ENCODE assay signal across 1 cellular context in the genomic region with DNA sequence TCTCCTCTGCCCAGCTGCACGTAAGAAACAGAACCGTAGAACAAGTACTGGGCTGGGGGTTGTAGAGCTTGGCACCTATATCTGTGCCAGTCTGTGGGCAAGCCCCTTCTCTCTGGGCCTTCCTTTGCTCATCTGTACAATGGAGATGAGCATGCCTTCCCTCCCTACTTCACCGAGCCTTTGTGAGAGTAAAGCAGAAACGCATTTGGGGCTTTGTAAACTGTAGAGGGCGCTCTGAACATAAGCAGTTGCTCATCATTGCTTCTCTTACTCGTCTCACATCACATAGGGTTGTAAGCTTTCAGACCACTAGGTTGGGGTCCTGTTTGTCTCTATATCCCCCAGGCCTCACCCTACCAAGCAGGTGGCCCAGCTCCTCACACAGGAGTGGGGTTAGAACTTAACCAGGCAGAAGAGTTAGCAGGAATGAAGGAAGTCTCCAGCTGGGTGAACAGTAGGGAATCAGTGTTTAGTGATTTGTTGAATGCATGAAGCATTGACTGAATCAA.
TF ChIP-seq lines count a peak whose summit lies in the region.

No MANE protein-coding gene starts in this region.

TF ChIP-seq in HepG2, 621 proteins besides CTCF, POLR2A, EP300 and RAD21 (continues in another document):
- TF ChIP-seq XRCC5 (optimal IDR thresholded peaks at IDR 0.05; ENCODE audit: low read length) = peak; percentile 80
- no peak for TF ChIP-seq AHR (CRISPR knock-in tag; IDR thresholded peaks at IDR 0.05)
- TF ChIP-seq, protein P1, sequence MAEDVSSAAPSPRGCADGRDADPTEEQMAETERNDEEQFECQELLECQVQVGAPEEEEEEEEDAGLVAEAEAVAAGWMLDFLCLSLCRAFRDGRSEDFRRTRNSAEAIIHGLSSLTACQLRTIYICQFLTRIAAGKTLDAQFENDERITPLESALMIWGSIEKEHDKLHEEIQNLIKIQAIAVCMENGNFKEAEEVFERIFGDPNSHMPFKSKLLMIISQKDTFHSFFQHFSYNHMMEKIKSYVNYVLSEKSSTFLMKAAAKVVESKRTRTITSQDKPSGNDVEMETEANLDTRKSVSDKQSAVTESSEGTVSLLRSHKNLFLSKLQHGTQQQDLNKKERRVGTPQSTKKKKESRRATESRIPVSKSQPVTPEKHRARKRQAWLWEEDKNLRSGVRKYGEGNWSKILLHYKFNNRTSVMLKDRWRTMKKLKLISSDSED (CRISPR knock-in tag; IDR thresholded peaks at IDR 0.05) = no peak
- no peak for TF ChIP-seq TCF12 (IDR thresholded peaks at IDR 0.05)
- no peak for TF ChIP-seq TCF12 (CRISPR knock-in tag; IDR thresholded peaks at IDR 0.05)
- TF ChIP-seq, protein P2, sequence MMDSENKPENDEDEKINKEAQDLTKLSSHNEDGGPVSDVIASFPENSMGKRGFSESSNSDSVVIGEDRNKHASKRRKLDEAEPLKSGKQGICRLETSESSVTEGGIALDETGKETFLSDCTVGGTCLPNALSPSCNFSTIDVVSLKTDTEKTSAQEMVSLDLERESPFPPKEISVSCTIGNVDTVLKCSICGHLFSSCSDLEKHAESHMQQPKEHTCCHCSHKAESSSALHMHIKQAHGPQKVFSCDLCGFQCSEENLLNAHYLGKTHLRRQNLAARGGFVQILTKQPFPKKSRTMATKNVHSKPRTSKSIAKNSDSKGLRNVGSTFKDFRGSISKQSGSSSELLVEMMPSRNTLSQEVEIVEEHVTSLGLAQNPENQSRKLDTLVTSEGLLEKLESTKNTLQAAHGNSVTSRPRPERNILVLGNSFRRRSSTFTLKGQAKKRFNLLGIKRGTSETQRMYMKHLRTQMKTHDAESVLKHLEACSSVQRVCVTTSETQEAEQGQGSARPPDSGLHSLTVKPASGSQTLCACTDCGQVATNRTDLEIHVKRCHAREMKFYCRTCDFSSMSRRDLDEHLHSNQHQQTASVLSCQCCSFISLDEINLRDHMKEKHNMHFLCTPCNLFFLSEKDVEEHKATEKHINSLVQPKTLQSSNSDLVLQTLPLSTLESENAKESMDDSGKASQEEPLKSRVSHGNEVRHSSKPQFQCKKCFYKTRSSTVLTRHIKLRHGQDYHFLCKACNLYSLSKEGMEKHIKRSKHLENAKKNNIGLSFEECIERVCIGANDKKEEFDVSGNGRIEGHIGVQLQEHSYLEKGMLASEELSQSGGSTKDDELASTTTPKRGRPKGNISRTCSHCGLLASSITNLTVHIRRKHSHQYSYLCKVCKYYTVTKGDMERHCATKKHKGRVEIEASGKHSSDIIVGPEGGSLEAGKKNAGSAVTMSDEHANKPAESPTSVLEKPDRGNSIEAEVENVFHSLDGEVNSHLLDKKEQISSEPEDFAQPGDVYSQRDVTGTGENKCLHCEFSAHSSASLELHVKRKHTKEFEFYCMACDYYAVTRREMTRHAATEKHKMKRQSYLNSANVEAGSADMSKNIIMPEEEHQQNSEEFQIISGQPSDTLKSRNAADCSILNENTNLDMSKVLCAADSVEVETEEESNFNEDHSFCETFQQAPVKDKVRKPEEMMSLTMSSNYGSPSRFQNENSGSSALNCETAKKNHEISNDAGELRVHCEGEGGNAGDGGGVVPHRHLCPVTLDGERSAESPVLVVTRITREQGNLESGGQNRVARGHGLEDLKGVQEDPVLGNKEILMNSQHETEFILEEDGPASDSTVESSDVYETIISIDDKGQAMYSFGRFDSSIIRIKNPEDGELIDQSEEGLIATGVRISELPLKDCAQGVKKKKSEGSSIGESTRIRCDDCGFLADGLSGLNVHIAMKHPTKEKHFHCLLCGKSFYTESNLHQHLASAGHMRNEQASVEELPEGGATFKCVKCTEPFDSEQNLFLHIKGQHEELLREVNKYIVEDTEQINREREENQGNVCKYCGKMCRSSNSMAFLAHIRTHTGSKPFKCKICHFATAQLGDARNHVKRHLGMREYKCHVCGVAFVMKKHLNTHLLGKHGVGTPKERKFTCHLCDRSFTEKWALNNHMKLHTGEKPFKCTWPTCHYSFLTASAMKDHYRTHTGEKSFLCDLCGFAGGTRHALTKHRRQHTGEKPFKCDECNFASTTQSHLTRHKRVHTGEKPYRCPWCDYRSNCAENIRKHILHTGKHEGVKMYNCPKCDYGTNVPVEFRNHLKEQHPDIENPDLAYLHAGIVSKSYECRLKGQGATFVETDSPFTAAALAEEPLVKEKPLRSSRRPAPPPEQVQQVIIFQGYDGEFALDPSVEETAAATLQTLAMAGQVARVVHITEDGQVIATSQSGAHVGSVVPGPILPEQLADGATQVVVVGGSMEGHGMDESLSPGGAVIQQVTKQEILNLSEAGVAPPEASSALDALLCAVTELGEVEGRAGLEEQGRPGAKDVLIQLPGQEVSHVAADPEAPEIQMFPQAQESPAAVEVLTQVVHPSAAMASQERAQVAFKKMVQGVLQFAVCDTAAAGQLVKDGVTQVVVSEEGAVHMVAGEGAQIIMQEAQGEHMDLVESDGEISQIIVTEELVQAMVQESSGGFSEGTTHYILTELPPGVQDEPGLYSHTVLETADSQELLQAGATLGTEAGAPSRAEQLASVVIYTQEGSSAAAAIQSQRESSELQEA (CRISPR knock-in tag; IDR thresholded peaks at IDR 0.05; ENCODE audit: not compliant biosample characterization) = no peak
- no peak for TF ChIP-seq HHEX (CRISPR knock-in tag; IDR thresholded peaks at IDR 0.05)
- no peak for TF ChIP-seq HMG20B (CRISPR knock-in tag; conservative IDR thresholded peaks at IDR 0.05)
- TF ChIP-seq, protein P3, sequence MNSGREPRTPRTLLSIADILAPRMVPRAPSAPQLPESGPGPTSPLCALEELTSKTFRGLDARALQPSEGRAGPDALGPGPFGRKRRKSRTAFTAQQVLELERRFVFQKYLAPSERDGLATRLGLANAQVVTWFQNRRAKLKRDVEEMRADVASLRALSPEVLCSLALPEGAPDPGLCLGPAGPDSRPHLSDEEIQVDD (CRISPR knock-in tag; IDR thresholded peaks at IDR 0.05; ENCODE audit: borderline replicate concordance) = no peak
- TF ChIP-seq REL (CRISPR knock-in tag; conservative IDR thresholded peaks at IDR 0.05) = no peak
- TF ChIP-seq, protein P4, sequence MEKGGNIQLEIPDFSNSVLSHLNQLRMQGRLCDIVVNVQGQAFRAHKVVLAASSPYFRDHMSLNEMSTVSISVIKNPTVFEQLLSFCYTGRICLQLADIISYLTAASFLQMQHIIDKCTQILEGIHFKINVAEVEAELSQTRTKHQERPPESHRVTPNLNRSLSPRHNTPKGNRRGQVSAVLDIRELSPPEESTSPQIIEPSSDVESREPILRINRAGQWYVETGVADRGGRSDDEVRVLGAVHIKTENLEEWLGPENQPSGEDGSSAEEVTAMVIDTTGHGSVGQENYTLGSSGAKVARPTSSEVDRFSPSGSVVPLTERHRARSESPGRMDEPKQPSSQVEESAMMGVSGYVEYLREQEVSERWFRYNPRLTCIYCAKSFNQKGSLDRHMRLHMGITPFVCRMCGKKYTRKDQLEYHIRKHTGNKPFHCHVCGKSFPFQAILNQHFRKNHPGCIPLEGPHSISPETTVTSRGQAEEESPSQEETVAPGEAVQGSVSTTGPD (CRISPR knock-in tag; IDR thresholded peaks at IDR 0.05) = no peak
- no peak for TF ChIP-seq ZNF3 (CRISPR knock-in tag; IDR thresholded peaks at IDR 0.05)
- no peak for TF ChIP-seq U2AF2 (IDR thresholded peaks at IDR 0.05; ENCODE audit: low read depth, low read length)
- TF ChIP-seq ZFY (CRISPR knock-in tag; IDR thresholded peaks at IDR 0.05) = no peak
- TF ChIP-seq, protein P5, sequence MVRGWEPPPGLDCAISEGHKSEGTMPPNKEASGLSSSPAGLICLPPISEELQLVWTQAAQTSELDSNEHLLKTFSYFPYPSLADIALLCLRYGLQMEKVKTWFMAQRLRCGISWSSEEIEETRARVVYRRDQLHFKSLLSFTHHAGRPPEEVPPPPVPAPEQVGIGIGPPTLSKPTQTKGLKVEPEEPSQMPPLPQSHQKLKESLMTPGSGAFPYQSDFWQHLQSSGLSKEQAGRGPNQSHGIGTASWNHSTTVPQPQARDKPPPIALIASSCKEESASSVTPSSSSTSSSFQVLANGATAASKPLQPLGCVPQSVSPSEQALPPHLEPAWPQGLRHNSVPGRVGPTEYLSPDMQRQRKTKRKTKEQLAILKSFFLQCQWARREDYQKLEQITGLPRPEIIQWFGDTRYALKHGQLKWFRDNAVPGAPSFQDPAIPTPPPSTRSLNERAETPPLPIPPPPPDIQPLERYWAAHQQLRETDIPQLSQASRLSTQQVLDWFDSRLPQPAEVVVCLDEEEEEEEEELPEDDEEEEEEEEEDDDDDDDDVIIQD (CRISPR knock-in tag; IDR thresholded peaks at IDR 0.05; ENCODE audit: low read depth) = no peak
- TF ChIP-seq, protein P6, sequence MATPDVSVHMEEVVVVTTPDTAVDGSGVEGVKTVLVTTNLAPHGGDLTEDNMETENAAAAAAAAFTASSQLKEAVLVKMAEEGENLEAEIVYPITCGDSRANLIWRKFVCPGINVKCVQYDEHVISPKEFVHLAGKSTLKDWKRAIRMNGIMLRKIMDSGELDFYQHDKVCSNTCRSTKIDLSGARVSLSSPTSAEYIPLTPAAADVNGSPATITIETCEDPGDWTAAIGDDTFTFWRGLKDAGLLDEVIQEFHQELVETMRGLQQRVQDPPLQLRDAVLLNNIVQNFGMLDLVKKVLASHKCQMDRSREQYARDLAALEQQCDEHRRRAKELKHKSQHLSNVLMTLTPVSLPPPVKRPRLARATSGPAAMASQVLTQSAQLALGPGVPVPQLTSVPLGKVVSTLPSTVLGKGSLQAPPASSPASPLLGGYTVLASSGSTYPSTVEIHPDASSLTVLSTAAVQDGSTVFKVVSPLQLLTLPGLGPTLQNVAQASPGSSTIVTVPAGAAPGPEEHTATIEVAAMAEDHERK (CRISPR knock-in tag; IDR thresholded peaks at IDR 0.05; ENCODE audit: low read depth) = no peak
- TF ChIP-seq ZNF138 (CRISPR knock-in tag; IDR thresholded peaks at IDR 0.05; ENCODE audit: low read depth) = no peak
- peak; percentile 21; the same call in 1 of the 2 replicates for TF ChIP-seq NR2F6 (IDR thresholded peaks at IDR 0.05)
- TF ChIP-seq NR2F6 (CRISPR knock-in tag; IDR thresholded peaks at IDR 0.05) = peak; percentile 36; the same call in 1 of the 2 replicates
- no peak for TF ChIP-seq ZZZ3 (CRISPR knock-in tag; IDR thresholded peaks at IDR 0.05; ENCODE audit: borderline replicate concordance)
- TF ChIP-seq ELF4 (CRISPR knock-in tag; IDR thresholded peaks at IDR 0.05; ENCODE audit: borderline replicate concordance) = no peak
- TF ChIP-seq, protein P7, sequence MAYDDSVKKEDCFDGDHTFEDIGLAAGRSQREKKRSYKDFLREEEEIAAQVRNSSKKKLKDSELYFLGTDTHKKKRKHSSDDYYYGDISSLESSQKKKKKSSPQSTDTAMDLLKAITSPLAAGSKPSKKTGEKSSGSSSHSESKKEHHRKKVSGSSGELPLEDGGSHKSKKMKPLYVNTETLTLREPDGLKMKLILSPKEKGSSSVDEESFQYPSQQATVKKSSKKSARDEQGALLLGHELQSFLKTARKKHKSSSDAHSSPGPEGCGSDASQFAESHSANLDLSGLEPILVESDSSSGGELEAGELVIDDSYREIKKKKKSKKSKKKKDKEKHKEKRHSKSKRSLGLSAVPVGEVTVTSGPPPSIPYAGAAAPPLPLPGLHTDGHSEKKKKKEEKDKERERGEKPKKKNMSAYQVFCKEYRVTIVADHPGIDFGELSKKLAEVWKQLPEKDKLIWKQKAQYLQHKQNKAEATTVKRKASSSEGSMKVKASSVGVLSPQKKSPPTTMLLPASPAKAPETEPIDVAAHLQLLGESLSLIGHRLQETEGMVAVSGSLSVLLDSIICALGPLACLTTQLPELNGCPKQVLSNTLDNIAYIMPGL (CRISPR knock-in tag; IDR thresholded peaks at IDR 0.05; ENCODE audit: borderline replicate concordance in 1 of 2, low read depth in 1 of 2) = peak in 1 of 2 experiments; percentile 72; a peak in 1 of 4 replicates
- 0 out of 2 replicates have a peak, but pooled peaks have one; percentile 39 for TF ChIP-seq ZKSCAN8 (CRISPR knock-in tag; IDR thresholded peaks at IDR 0.05; ENCODE audit: borderline replicate concordance)
- peak; percentile 56; the same call in 1 of the 2 replicates for TF ChIP-seq ERF (CRISPR knock-in tag; IDR thresholded peaks at IDR 0.05)
- TF ChIP-seq CENPT (CRISPR knock-in tag; IDR thresholded peaks at IDR 0.05; ENCODE audit: low read depth) = no peak
- TF ChIP-seq, protein P8, sequence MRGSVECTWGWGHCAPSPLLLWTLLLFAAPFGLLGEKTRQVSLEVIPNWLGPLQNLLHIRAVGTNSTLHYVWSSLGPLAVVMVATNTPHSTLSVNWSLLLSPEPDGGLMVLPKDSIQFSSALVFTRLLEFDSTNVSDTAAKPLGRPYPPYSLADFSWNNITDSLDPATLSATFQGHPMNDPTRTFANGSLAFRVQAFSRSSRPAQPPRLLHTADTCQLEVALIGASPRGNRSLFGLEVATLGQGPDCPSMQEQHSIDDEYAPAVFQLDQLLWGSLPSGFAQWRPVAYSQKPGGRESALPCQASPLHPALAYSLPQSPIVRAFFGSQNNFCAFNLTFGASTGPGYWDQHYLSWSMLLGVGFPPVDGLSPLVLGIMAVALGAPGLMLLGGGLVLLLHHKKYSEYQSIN (CRISPR knock-in tag; IDR thresholded peaks at IDR 0.05; ENCODE audit: borderline replicate concordance) = no peak
- no peak for TF ChIP-seq SOX13 (IDR thresholded peaks at IDR 0.05)
- TF ChIP-seq SOX13 (CRISPR knock-in tag; conservative IDR thresholded peaks at IDR 0.05 in 1 of 2, IDR thresholded peaks at IDR 0.05 in 1 of 2) = 0 out of 4 replicates have a peak, but pooled peaks of 1 of the 2 experiments have one; percentile 8
- TF ChIP-seq ZMYM3 (CRISPR knock-in tag; IDR thresholded peaks at IDR 0.05) = peak; percentile 44; the same call in 1 of the 2 replicates
- TF ChIP-seq KDM2A (CRISPR knock-in tag; IDR thresholded peaks at IDR 0.05; ENCODE audit: borderline replicate concordance, low read depth) = peak; percentile 31; the same call in 1 of the 2 replicates
- no peak for TF ChIP-seq ZNF296 (CRISPR knock-in tag; conservative IDR thresholded peaks at IDR 0.05)
- peak; percentile 65 for TF ChIP-seq SMC3 (IDR thresholded peaks at IDR 0.05; ENCODE audit: low read length)
- TF ChIP-seq ZNF614 (CRISPR knock-in tag; IDR thresholded peaks at IDR 0.05; ENCODE audit: borderline replicate concordance) = 0 out of 2 replicates have a peak, but pooled peaks have one; percentile 46
- peak; percentile 25; the same call in 1 of the 2 replicates for TF ChIP-seq ZNF652 (CRISPR knock-in tag; IDR thresholded peaks at IDR 0.05; ENCODE audit: borderline replicate concordance, low read depth)
